ENCODE assay signal across 31 cellular contexts in the genomic region with DNA sequence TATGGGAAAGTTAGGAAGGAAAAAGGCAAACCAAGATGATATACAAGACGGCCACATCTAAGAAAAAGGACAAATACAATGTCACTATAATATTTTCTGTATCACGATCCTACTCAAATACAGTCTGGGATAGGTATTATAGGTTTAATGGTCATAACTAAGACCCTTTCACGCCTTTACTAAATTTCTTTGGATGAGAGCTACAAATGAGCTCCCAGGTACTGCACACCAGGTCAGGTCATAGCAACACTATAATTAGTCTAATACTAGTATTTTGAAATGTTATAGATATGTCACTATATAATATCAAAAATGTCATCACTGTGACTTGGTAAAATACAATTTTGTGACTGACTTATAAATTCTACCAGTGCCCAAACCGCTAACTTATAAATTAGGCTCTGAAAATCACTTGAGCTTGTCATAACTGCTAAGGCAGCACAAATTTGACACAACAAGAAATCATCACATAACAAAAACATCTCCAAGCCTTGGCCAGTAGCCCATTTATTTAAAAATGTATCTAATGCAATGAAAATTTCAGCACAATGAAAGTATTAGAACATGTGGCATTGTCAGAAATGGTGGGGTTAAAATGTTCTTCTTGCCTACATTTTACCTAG. TPM values are rescaled to one million over a fixed set of nuclear protein-coding genes. Genes with fewer than 3 reads are reported as not detected.
"Had no signal": no experiment of that assay in that cellular context is flagged by ENCODE, and none has a peak within 500 bp of the region (broad histone marks: within the 10 kb centered on the region; RNA-seq: fewer than 3 reads in every experiment).

No MANE protein-coding gene starts in this region.

- ATAC-seq: activated CD8-positive, alpha-beta T cell treated with anti-CD3 and anti-CD28 coated beads for 36 hours; activated naive CD8-positive, alpha-beta T cell treated with anti-CD3 and anti-CD28 coated beads, Interleukin-2, amount 50 U/mL, for 24 hours had no signal

- H3K27me3 ChIP-seq: ascending aorta, cardiac muscle cell had no signal

- H3K4me3 ChIP-seq: ascending aorta, cardiac muscle cell had no signal

- FAIRE-seq: bronchial epithelial cell, TTC549 had no signal

- H3K4me1 ChIP-seq: ascending aorta had no signal

- H3K27ac ChIP-seq: ascending aorta, cardiac muscle cell, VCaP had no signal

- DNase-seq: activated B cell treated with CpG ODN at 0.5 μM for 24 hours; activated CD4-positive, alpha-beta memory T cell treated with anti-CD3 and anti-CD28 coated beads for 36 hours; activated CD4-positive, alpha-beta T cell treated with anti-CD3 and anti-CD28 coated beads for 4 hours; activated CD4-positive, alpha-beta T cell treated with anti-CD3 and anti-CD28 coated beads, Interleukin-2, amount 10 ng/mL, durations not matched to agents 24 days and 14 days; activated CD4-positive, alpha-beta T cell treated with anti-CD3 and anti-CD28 coated beads, Interleukin-2, amount 50 U/mL, for 1 hour; activated CD4-positive, alpha-beta T cell treated with anti-CD3 and anti-CD28 coated beads, Interleukin-2, amount 50 U/mL, for 4 hours; activated CD4-positive, CD25-positive, alpha-beta regulatory T cell treated with anti-CD3 and anti-CD28 coated beads, Interleukin-2, amount 50 U/mL, for 72 hours; activated CD8-positive, alpha-beta memory T cell treated with anti-CD3 and anti-CD28 coated beads, Interleukin-2, amount 50 U/mL, for 4 hours; activated CD8-positive, alpha-beta T cell treated with anti-CD3 and anti-CD28 coated beads for 36 hours; activated effector memory CD4-positive, alpha-beta T cell treated with Interleukin-2 at 50 U/mL for 16 hours; activated gamma-delta T cell; activated naive CD4-positive, alpha-beta T cell treated with anti-CD3 and anti-CD28 coated beads, Interleukin-2, amount 10 ng/mL, durations not matched to agents 7 days and 5 days; activated naive CD4-positive, alpha-beta T cell treated with Interleukin-2 at 50 U/mL for 16 hours; activated naive CD8-positive, alpha-beta T cell treated with anti-CD3 and anti-CD28 coated beads, Interleukin-2, amount 10 ng/mL, durations not matched to agents 7 days and 5 days; activated naive CD8-positive, alpha-beta T cell treated with anti-CD3 and anti-CD28 coated beads, Interleukin-2, amount 50 U/mL, for 24 hours; activated T-cell treated with anti-CD3 and anti-CD28 coated beads, Interleukin-2, amount 50 U/mL, for 24 hours; activated T-cell treated with anti-CD3 and anti-CD28 coated beads, Interleukin-2, amount 50 U/mL, for 48 hours; amygdala; anterior cingulate cortex; caudate nucleus; SW 1271; T-helper 1 cell; T-helper 2 cell; T-helper 9 cell had no signal

- H3K9me3 ChIP-seq: ascending aorta had no signal

RNA-seq across cellular contexts. Expression of a gene that starts 6.9 kb away (rescaled TPM):
- total RNA-seq: activated B cell treated with CpG ODN at 0.5 μM for 24 hours; activated CD4-positive, alpha-beta memory T cell treated with anti-CD3 and anti-CD28 coated beads for 36 hours; activated CD4-positive, alpha-beta T cell treated with anti-CD3 and anti-CD28 coated beads, Interleukin-2, amount 10 ng/mL, durations not matched to agents 24 days and 14 days; activated CD8-positive, alpha-beta memory T cell treated with anti-CD3 and anti-CD28 coated beads for 36 hours; activated CD8-positive, alpha-beta T cell treated with anti-CD3 and anti-CD28 coated beads for 36 hours; activated T-helper 2 cell treated with anti-CD3 and anti-CD28 coated beads, Interferon-gamma antibody, Interleukin-2, Interleukin-4, amounts not matched to agents 10 μg/mL and 5 μg/mL and 100 μg/mL, durations not matched to agents 14 hours and 24 hours and 36 hours had no signal

RNA-seq across cellular contexts. Expression of a gene that starts 48.2 kb away (rescaled TPM):
- total RNA-seq: ascending aorta had no signal
